In the genomic region with DNA sequence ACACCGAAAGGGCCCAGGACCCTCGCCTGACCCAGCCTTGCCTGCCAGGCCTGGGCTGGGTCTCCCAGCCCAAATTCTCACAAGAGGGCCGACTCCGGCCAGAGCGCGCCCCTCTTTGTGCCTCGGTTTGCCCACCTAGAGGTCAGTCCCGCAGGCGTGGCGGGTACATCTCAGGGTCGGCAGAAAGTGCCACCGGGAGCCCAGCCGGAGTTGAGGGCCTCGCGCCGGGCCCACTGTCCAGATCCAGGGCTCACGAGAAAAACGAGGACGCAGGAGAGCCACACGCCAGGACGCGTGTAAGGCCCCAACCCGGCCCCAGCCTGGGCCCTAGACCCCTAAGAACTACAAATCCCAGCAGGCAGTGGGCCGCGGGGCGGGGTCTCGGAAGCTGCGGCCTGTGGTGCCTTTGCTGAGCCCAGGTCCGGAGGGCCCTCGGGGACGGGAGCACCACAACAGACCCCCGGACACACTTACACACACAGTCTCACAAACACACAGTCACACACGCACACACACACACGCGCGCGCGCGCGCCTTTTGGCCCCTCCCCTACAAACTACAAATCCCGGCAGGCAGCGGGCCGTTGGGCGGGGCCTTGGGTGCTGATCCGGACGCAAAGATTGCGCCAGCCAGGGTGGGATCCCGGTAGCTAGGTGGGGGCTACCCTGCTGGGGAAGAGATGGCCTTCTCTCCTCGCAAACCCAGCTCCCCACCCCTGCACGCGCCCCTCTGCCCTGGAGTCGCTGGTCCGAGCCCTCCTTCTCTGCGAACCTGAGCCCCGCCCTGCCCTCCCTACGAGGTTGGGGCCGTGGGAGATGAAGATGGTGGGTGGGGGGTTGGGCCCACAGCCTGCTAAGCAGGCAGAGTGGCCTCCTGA, we compare ENCODE assay signal across 1 cellular context.
TF ChIP-seq lines count a peak whose summit lies in the region.

A gene (plus strand): TSS at position 583 of the 877 bp plus-strand sequence. CDS start 10,752 bp downstream, outside the sequence.

TF ChIP-seq in HepG2, 621 proteins besides CTCF, POLR2A, EP300 and RAD21 (continued from another document and continues in another):
- TF ChIP-seq, protein P1, sequence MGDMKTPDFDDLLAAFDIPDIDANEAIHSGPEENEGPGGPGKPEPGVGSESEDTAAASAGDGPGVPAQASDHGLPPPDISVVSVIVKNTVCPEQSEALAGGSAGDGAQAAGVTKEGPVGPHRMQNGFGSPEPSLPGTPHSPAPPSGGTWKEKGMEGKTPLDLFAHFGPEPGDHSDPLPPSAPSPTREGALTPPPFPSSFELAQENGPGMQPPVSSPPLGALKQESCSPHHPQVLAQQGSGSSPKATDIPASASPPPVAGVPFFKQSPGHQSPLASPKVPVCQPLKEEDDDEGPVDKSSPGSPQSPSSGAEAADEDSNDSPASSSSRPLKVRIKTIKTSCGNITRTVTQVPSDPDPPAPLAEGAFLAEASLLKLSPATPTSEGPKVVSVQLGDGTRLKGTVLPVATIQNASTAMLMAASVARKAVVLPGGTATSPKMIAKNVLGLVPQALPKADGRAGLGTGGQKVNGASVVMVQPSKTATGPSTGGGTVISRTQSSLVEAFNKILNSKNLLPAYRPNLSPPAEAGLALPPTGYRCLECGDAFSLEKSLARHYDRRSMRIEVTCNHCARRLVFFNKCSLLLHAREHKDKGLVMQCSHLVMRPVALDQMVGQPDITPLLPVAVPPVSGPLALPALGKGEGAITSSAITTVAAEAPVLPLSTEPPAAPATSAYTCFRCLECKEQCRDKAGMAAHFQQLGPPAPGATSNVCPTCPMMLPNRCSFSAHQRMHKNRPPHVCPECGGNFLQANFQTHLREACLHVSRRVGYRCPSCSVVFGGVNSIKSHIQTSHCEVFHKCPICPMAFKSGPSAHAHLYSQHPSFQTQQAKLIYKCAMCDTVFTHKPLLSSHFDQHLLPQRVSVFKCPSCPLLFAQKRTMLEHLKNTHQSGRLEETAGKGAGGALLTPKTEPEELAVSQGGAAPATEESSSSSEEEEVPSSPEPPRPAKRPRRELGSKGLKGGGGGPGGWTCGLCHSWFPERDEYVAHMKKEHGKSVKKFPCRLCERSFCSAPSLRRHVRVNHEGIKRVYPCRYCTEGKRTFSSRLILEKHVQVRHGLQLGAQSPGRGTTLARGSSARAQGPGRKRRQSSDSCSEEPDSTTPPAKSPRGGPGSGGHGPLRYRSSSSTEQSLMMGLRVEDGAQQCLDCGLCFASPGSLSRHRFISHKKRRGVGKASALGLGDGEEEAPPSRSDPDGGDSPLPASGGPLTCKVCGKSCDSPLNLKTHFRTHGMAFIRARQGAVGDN (CRISPR knock-in tag; IDR thresholded peaks at IDR 0.05), result peak; percentile 91
- TF ChIP-seq SRSF9 (IDR thresholded peaks at IDR 0.05; ENCODE audit: borderline replicate concordance, insufficient read depth, low read depth, low read length, poor library complexity, severe bottlenecking) (no peak), ZNF383 (CRISPR knock-in tag; IDR thresholded peaks at IDR 0.05; ENCODE audit: borderline replicate concordance) (no peak), ZNF607 (CRISPR knock-in tag; IDR thresholded peaks at IDR 0.05; ENCODE audit: borderline replicate concordance) (peak; percentile 97), ZNF138 (CRISPR knock-in tag; IDR thresholded peaks at IDR 0.05; ENCODE audit: low read depth) (no peak; the same call in 1 of the 2 replicates), RFX3 (CRISPR knock-in tag; IDR thresholded peaks at IDR 0.05) (no peak), SMARCE1 (IDR thresholded peaks at IDR 0.05; ENCODE audit: borderline replicate concordance) (no peak), ZNF329 (CRISPR knock-in tag; IDR thresholded peaks at IDR 0.05; ENCODE audit: low read depth) (no peak), ZFX (CRISPR knock-in tag; IDR thresholded peaks at IDR 0.05; ENCODE audit: low read depth) (peak; percentile 100), PITX1 (CRISPR knock-in tag; IDR thresholded peaks at IDR 0.05) (peak; percentile 73; the same call in 1 of the 2 replicates), ZNF17 (CRISPR knock-in tag; IDR thresholded peaks at IDR 0.05) (no peak), ZBTB7A (CRISPR knock-in tag; IDR thresholded peaks at IDR 0.05) (peak; percentile 94), ZNF570 (CRISPR knock-in tag; IDR thresholded peaks at IDR 0.05; ENCODE audit: borderline replicate concordance) (no peak), ZNF878 (CRISPR knock-in tag; IDR thresholded peaks at IDR 0.05) (no peak)
- TF ChIP-seq, protein P2, sequence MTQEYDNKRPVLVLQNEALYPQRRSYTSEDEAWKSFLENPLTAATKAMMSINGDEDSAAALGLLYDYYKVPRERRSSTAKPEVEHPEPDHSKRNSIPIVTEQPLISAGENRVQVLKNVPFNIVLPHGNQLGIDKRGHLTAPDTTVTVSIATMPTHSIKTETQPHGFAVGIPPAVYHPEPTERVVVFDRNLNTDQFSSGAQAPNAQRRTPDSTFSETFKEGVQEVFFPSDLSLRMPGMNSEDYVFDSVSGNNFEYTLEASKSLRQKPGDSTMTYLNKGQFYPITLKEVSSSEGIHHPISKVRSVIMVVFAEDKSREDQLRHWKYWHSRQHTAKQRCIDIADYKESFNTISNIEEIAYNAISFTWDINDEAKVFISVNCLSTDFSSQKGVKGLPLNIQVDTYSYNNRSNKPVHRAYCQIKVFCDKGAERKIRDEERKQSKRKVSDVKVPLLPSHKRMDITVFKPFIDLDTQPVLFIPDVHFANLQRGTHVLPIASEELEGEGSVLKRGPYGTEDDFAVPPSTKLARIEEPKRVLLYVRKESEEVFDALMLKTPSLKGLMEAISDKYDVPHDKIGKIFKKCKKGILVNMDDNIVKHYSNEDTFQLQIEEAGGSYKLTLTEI (CRISPR knock-in tag; conservative IDR thresholded peaks at IDR 0.05), result no peak
- TF ChIP-seq, protein P3, sequence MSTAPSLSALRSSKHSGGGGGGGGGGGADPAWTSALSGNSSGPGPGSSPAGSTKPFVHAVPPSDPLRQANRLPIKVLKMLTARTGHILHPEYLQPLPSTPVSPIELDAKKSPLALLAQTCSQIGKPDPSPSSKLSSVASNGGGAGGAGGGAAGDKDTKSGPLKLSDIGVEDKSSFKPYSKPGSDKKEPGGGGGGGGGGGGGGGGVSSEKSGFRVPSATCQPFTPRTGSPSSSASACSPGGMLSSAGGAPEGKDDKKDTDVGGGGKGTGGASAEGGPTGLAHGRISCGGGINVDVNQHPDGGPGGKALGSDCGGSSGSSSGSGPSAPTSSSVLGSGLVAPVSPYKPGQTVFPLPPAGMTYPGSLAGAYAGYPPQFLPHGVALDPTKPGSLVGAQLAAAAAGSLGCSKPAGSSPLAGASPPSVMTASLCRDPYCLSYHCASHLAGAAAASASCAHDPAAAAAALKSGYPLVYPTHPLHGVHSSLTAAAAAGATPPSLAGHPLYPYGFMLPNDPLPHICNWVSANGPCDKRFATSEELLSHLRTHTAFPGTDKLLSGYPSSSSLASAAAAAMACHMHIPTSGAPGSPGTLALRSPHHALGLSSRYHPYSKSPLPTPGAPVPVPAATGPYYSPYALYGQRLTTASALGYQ (CRISPR knock-in tag; IDR thresholded peaks at IDR 0.05), result peak; percentile 76; the same call in 1 of the 2 replicates
- TF ChIP-seq, protein P4, sequence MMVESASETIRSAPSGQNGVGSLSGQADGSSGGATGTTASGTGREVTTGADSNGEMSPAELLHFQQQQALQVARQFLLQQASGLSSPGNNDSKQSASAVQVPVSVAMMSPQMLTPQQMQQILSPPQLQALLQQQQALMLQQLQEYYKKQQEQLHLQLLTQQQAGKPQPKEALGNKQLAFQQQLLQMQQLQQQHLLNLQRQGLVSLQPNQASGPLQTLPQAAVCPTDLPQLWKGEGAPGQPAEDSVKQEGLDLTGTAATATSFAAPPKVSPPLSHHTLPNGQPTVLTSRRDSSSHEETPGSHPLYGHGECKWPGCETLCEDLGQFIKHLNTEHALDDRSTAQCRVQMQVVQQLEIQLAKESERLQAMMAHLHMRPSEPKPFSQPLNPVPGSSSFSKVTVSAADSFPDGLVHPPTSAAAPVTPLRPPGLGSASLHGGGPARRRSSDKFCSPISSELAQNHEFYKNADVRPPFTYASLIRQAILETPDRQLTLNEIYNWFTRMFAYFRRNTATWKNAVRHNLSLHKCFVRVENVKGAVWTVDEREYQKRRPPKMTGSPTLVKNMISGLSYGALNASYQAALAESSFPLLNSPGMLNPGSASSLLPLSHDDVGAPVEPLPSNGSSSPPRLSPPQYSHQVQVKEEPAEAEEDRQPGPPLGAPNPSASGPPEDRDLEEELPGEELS (CRISPR knock-in tag; IDR thresholded peaks at IDR 0.05), result peak; percentile 70
- TF ChIP-seq, protein P5, sequence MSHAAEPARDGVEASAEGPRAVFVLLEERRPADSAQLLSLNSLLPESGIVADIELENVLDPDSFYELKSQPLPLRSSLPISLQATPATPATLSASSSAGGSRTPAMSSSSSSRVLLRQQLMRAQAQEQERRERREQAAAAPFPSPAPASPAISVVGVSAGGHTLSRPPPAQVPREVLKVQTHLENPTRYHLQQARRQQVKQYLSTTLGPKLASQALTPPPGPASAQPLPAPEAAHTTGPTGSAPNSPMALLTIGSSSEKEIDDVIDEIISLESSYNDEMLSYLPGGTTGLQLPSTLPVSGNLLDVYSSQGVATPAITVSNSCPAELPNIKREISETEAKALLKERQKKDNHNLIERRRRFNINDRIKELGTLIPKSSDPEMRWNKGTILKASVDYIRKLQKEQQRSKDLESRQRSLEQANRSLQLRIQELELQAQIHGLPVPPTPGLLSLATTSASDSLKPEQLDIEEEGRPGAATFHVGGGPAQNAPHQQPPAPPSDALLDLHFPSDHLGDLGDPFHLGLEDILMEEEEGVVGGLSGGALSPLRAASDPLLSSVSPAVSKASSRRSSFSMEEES (CRISPR knock-in tag; IDR thresholded peaks at IDR 0.05), result peak; percentile 70
- TF ChIP-seq, protein P6, sequence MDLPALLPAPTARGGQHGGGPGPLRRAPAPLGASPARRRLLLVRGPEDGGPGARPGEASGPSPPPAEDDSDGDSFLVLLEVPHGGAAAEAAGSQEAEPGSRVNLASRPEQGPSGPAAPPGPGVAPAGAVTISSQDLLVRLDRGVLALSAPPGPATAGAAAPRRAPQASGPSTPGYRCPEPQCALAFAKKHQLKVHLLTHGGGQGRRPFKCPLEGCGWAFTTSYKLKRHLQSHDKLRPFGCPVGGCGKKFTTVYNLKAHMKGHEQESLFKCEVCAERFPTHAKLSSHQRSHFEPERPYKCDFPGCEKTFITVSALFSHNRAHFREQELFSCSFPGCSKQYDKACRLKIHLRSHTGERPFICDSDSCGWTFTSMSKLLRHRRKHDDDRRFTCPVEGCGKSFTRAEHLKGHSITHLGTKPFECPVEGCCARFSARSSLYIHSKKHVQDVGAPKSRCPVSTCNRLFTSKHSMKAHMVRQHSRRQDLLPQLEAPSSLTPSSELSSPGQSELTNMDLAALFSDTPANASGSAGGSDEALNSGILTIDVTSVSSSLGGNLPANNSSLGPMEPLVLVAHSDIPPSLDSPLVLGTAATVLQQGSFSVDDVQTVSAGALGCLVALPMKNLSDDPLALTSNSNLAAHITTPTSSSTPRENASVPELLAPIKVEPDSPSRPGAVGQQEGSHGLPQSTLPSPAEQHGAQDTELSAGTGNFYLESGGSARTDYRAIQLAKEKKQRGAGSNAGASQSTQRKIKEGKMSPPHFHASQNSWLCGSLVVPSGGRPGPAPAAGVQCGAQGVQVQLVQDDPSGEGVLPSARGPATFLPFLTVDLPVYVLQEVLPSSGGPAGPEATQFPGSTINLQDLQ (CRISPR knock-in tag; IDR thresholded peaks at IDR 0.05), result 0 out of 2 replicates have a peak, but pooled peaks have one; percentile 62
- TF ChIP-seq, protein P7, sequence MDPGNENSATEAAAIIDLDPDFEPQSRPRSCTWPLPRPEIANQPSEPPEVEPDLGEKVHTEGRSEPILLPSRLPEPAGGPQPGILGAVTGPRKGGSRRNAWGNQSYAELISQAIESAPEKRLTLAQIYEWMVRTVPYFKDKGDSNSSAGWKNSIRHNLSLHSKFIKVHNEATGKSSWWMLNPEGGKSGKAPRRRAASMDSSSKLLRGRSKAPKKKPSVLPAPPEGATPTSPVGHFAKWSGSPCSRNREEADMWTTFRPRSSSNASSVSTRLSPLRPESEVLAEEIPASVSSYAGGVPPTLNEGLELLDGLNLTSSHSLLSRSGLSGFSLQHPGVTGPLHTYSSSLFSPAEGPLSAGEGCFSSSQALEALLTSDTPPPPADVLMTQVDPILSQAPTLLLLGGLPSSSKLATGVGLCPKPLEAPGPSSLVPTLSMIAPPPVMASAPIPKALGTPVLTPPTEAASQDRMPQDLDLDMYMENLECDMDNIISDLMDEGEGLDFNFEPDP (CRISPR knock-in tag; conservative IDR thresholded peaks at IDR 0.05), result peak; percentile 100
- TF ChIP-seq, protein P8, sequence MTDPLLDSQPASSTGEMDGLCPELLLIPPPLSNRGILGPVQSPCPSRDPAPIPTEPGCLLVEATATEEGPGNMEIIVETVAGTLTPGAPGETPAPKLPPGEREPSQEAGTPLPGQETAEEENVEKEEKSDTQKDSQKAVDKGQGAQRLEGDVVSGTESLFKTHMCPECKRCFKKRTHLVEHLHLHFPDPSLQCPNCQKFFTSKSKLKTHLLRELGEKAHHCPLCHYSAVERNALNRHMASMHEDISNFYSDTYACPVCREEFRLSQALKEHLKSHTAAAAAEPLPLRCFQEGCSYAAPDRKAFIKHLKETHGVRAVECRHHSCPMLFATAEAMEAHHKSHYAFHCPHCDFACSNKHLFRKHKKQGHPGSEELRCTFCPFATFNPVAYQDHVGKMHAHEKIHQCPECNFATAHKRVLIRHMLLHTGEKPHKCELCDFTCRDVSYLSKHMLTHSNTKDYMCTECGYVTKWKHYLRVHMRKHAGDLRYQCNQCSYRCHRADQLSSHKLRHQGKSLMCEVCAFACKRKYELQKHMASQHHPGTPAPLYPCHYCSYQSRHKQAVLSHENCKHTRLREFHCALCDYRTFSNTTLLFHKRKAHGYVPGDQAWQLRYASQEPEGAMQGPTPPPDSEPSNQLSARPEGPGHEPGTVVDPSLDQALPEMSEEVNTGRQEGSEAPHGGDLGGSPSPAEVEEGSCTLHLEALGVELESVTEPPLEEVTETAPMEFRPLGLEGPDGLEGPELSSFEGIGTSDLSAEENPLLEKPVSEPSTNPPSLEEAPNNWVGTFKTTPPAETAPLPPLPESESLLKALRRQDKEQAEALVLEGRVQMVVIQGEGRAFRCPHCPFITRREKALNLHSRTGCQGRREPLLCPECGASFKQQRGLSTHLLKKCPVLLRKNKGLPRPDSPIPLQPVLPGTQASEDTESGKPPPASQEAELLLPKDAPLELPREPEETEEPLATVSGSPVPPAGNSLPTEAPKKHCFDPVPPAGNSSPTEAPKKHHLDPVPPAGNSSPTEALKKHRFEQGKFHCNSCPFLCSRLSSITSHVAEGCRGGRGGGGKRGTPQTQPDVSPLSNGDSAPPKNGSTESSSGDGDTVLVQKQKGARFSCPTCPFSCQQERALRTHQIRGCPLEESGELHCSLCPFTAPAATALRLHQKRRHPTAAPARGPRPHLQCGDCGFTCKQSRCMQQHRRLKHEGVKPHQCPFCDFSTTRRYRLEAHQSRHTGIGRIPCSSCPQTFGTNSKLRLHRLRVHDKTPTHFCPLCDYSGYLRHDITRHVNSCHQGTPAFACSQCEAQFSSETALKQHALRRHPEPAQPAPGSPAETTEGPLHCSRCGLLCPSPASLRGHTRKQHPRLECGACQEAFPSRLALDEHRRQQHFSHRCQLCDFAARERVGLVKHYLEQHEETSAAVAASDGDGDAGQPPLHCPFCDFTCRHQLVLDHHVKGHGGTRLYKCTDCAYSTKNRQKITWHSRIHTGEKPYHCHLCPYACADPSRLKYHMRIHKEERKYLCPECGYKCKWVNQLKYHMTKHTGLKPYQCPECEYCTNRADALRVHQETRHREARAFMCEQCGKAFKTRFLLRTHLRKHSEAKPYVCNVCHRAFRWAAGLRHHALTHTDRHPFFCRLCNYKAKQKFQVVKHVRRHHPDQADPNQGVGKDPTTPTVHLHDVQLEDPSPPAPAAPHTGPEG (CRISPR knock-in tag; IDR thresholded peaks at IDR 0.05), result no peak; the same call in 1 of the 2 replicates
- TF ChIP-seq, protein P9, sequence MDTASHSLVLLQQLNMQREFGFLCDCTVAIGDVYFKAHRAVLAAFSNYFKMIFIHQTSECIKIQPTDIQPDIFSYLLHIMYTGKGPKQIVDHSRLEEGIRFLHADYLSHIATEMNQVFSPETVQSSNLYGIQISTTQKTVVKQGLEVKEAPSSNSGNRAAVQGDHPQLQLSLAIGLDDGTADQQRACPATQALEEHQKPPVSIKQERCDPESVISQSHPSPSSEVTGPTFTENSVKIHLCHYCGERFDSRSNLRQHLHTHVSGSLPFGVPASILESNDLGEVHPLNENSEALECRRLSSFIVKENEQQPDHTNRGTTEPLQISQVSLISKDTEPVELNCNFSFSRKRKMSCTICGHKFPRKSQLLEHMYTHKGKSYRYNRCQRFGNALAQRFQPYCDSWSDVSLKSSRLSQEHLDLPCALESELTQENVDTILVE (CRISPR knock-in tag; IDR thresholded peaks at IDR 0.05), result peak; percentile 76
